ENCODE assay signal across 1 cellular context in the genomic region with DNA sequence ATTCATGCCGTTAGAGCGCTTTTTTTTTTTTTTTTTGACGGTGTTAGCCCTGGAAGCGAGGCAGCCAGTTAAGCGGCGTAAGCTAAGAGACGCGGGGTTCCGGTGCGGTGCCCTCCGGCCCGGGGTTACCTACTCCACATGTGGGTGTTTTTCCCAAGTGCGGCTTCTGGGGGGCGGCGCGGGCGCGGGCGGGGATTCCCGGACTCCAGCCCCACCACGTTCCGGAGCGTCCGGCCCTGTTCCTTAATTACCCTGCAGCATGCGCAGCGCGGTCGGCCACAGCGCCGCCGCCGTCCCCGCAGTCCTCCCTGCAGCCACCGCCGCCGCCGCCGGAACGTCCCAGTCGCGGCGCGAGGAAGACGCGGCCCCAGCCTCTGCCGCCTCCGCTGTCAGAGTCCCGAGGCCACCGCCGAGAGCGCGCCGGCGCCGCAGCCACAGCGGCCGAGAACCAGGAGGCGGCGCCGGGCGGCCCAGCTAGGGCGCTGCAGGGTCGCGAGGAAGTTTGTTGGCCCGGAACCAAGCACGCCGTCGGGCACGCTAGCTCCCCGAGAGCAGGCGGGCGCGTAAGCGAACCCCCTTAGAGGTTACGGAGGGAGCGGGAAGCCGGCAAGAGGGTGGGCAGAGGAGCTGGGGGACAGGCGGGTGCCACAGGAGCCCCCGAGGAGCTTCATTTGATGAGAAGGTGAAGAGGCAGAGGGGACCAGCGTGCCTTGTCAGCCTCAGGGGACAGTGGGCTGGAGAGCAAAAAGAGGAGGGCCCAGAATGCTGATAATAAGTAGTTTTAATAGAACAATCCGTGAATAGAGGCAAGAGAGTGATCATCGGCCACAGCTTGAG.
TF ChIP-seq lines count a peak whose summit lies in the region.

No MANE protein-coding gene starts in this region.

TF ChIP-seq in GM12878, 131 proteins besides CTCF, POLR2A, EP300 and RAD21 (continued from another document and continues in another):
- TF ChIP-seq, protein P1, sequence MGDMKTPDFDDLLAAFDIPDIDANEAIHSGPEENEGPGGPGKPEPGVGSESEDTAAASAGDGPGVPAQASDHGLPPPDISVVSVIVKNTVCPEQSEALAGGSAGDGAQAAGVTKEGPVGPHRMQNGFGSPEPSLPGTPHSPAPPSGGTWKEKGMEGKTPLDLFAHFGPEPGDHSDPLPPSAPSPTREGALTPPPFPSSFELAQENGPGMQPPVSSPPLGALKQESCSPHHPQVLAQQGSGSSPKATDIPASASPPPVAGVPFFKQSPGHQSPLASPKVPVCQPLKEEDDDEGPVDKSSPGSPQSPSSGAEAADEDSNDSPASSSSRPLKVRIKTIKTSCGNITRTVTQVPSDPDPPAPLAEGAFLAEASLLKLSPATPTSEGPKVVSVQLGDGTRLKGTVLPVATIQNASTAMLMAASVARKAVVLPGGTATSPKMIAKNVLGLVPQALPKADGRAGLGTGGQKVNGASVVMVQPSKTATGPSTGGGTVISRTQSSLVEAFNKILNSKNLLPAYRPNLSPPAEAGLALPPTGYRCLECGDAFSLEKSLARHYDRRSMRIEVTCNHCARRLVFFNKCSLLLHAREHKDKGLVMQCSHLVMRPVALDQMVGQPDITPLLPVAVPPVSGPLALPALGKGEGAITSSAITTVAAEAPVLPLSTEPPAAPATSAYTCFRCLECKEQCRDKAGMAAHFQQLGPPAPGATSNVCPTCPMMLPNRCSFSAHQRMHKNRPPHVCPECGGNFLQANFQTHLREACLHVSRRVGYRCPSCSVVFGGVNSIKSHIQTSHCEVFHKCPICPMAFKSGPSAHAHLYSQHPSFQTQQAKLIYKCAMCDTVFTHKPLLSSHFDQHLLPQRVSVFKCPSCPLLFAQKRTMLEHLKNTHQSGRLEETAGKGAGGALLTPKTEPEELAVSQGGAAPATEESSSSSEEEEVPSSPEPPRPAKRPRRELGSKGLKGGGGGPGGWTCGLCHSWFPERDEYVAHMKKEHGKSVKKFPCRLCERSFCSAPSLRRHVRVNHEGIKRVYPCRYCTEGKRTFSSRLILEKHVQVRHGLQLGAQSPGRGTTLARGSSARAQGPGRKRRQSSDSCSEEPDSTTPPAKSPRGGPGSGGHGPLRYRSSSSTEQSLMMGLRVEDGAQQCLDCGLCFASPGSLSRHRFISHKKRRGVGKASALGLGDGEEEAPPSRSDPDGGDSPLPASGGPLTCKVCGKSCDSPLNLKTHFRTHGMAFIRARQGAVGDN (IDR thresholded peaks at IDR 0.05), result peak; percentile 86
- TF ChIP-seq, protein P2, sequence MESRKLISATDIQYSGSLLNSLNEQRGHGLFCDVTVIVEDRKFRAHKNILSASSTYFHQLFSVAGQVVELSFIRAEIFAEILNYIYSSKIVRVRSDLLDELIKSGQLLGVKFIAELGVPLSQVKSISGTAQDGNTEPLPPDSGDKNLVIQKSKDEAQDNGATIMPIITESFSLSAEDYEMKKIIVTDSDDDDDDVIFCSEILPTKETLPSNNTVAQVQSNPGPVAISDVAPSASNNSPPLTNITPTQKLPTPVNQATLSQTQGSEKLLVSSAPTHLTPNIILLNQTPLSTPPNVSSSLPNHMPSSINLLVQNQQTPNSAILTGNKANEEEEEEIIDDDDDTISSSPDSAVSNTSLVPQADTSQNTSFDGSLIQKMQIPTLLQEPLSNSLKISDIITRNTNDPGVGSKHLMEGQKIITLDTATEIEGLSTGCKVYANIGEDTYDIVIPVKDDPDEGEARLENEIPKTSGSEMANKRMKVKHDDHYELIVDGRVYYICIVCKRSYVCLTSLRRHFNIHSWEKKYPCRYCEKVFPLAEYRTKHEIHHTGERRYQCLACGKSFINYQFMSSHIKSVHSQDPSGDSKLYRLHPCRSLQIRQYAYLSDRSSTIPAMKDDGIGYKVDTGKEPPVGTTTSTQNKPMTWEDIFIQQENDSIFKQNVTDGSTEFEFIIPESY (IDR thresholded peaks at IDR 0.05), result no peak
- TF ChIP-seq NBN (IDR thresholded peaks at IDR 0.05) (peak; percentile 50), DPF2 (IDR thresholded peaks at IDR 0.05) (peak; percentile 88), ESRRA (IDR thresholded peaks at IDR 0.05; ENCODE audit: low read length) (no peak), CBFB (IDR thresholded peaks at IDR 0.05; ENCODE audit: low read depth) (no peak), TBL1XR1 (IDR thresholded peaks at IDR 0.05; ENCODE audit: low read depth, low read length) (0 out of 2 replicates have a peak, but pooled peaks have one; percentile 15), HDGF (IDR thresholded peaks at IDR 0.05) (peak; percentile 69; the same call in 1 of the 2 replicates), ZNF217 (IDR thresholded peaks at IDR 0.05) (peak; percentile 71; the same call in 1 of the 2 replicates), RB1 (IDR thresholded peaks at IDR 0.05; ENCODE audit: borderline replicate concordance) (peak; percentile 52; the same call in 1 of the 2 replicates), TARDBP (IDR thresholded peaks at IDR 0.05; ENCODE audit: borderline replicate concordance) (no peak; the same call in 1 of the 2 replicates), CHD2 (IDR thresholded peaks at IDR 0.05; ENCODE audit: borderline replicate concordance, low read depth, low read length) (0 out of 2 replicates have a peak, but pooled peaks have one; percentile 14), MEF2A (IDR thresholded peaks at IDR 0.05; ENCODE audit: insufficient read depth, low read depth, low read length) (0 out of 2 replicates have a peak, but pooled peaks have one; percentile 49), GATAD2B (conservative IDR thresholded peaks at IDR 0.05; ENCODE audit: low read depth) (peak; percentile 90), HCFC1 (IDR thresholded peaks at IDR 0.05; ENCODE audit: low read length) (no peak), NFYA (IDR thresholded peaks at IDR 0.05; ENCODE audit: borderline replicate concordance, low read depth, low read length) (no peak), RUNX3 (IDR thresholded peaks at IDR 0.05; ENCODE audit: low read length) (peak; percentile 54), RELA (IDR thresholded peaks at IDR 0.05; ENCODE audit: borderline replicate concordance, partially characterized antibody) (peak; percentile 64), ZSCAN29 (IDR thresholded peaks at IDR 0.05) (peak; percentile 54; the same call in 1 of the 2 replicates), CREB1 (IDR thresholded peaks at IDR 0.05; ENCODE audit: low read depth) (peak; percentile 2; the same call in 1 of the 2 replicates), ZNF384 (IDR thresholded peaks at IDR 0.05; ENCODE audit: borderline replicate concordance, low read depth, low read length) (peak; percentile 61; the same call in 1 of the 2 replicates), POU2F2 (IDR thresholded peaks at IDR 0.05; ENCODE audit: borderline replicate concordance, low read depth, low read length) (0 out of 3 replicates have a peak, but pooled peaks have one; percentile 28), ZNF24 (IDR thresholded peaks at IDR 0.05) (0 out of 2 replicates have a peak, but pooled peaks have one; percentile 58), SIN3A (IDR thresholded peaks at IDR 0.05; ENCODE audit: low read depth, low read length) (peak; percentile 74; the same call in 1 of the 2 replicates), IKZF2 (IDR thresholded peaks at IDR 0.05) (peak in 1 of 2 experiments; percentile 15; a peak in 1 of 4 replicates), PAX5 (IDR thresholded peaks at IDR 0.05; ENCODE audit: borderline replicate concordance, low read depth, low read length) (peak; percentile 57; the same call in 1 of the 2 replicates), NR2F1 (conservative IDR thresholded peaks at IDR 0.05) (peak; percentile 82), YY1 (IDR thresholded peaks at IDR 0.05; ENCODE audit: low read depth, low read length) (peak; percentile 65), TCF3 (IDR thresholded peaks at IDR 0.05; ENCODE audit: borderline replicate concordance, insufficient read depth, low read depth, low read length) (0 out of 2 replicates have a peak, but pooled peaks have one; percentile 40), SMARCA5 (IDR thresholded peaks at IDR 0.05) (peak; percentile 95), MXI1 (IDR thresholded peaks at IDR 0.05; ENCODE audit: low read depth, low read length) (peak; percentile 85), KDM1A (IDR thresholded peaks at IDR 0.05; ENCODE audit: borderline replicate concordance) (no peak), RAD51 (IDR thresholded peaks at IDR 0.05) (no peak), SREBF1 (IDR thresholded peaks at IDR 0.05; ENCODE audit: low read length) (no peak), STAT3 (IDR thresholded peaks at IDR 0.05; ENCODE audit: low read depth, low read length) (no peak), FOXM1 (IDR thresholded peaks at IDR 0.05; ENCODE audit: low read depth, low read length) (no peak), TAF1 (IDR thresholded peaks at IDR 0.05; ENCODE audit: borderline replicate concordance, low read depth, low read length) (peak; percentile 60; the same call in 1 of the 2 replicates)
- TF ChIP-seq, protein P3, sequence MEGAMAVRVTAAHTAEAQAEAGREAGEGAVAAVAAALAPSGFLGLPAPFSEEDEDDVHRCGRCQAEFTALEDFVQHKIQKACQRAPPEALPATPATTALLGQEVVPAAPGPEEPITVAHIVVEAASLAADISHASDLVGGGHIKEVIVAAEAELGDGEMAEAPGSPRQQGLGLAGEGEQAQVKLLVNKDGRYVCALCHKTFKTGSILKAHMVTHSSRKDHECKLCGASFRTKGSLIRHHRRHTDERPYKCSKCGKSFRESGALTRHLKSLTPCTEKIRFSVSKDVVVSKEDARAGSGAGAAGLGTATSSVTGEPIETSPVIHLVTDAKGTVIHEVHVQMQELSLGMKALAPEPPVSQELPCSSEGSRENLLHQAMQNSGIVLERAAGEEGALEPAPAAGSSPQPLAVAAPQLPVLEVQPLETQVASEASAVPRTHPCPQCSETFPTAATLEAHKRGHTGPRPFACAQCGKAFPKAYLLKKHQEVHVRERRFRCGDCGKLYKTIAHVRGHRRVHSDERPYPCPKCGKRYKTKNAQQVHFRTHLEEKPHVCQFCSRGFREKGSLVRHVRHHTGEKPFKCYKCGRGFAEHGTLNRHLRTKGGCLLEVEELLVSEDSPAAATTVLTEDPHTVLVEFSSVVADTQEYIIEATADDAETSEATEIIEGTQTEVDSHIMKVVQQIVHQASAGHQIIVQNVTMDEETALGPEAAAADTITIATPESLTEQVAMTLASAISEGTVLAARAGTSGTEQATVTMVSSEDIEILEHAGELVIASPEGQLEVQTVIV (IDR thresholded peaks at IDR 0.05; ENCODE audit: borderline replicate concordance, partially characterized antibody), result no peak
- TF ChIP-seq, protein P4, sequence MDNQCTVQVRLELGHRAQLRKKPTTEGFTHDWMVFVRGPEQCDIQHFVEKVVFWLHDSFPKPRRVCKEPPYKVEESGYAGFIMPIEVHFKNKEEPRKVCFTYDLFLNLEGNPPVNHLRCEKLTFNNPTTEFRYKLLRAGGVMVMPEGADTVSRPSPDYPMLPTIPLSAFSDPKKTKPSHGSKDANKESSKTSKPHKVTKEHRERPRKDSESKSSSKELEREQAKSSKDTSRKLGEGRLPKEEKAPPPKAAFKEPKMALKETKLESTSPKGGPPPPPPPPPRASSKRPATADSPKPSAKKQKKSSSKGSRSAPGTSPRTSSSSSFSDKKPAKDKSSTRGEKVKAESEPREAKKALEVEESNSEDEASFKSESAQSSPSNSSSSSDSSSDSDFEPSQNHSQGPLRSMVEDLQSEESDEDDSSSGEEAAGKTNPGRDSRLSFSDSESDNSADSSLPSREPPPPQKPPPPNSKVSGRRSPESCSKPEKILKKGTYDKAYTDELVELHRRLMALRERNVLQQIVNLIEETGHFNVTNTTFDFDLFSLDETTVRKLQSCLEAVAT (IDR thresholded peaks at IDR 0.05), result no peak
- TF ChIP-seq, protein P5, sequence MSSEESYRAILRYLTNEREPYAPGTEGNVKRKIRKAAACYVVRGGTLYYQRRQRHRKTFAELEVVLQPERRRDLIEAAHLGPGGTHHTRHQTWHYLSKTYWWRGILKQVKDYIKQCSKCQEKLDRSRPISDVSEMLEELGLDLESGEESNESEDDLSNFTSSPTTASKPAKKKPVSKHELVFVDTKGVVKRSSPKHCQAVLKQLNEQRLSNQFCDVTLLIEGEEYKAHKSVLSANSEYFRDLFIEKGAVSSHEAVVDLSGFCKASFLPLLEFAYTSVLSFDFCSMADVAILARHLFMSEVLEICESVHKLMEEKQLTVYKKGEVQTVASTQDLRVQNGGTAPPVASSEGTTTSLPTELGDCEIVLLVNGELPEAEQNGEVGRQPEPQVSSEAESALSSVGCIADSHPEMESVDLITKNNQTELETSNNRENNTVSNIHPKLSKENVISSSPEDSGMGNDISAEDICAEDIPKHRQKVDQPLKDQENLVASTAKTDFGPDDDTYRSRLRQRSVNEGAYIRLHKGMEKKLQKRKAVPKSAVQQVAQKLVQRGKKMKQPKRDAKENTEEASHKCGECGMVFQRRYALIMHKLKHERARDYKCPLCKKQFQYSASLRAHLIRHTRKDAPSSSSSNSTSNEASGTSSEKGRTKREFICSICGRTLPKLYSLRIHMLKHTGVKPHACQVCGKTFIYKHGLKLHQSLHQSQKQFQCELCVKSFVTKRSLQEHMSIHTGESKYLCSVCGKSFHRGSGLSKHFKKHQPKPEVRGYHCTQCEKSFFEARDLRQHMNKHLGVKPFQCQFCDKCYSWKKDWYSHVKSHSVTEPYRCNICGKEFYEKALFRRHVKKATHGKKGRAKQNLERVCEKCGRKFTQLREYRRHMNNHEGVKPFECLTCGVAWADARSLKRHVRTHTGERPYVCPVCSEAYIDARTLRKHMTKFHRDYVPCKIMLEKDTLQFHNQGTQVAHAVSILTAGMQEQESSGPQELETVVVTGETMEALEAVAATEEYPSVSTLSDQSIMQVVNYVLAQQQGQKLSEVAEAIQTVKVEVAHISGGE (CRISPR knock-in tag; IDR thresholded peaks at IDR 0.05), result no peak
- TF ChIP-seq, protein P6, sequence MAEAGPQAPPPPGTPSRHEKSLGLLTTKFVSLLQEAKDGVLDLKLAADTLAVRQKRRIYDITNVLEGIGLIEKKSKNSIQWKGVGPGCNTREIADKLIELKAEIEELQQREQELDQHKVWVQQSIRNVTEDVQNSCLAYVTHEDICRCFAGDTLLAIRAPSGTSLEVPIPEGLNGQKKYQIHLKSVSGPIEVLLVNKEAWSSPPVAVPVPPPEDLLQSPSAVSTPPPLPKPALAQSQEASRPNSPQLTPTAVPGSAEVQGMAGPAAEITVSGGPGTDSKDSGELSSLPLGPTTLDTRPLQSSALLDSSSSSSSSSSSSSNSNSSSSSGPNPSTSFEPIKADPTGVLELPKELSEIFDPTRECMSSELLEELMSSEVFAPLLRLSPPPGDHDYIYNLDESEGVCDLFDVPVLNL (IDR thresholded peaks at IDR 0.05; ENCODE audit: low read depth, low read length), result peak; percentile 33; the same call in 1 of the 2 replicates
- TF ChIP-seq, protein P7, sequence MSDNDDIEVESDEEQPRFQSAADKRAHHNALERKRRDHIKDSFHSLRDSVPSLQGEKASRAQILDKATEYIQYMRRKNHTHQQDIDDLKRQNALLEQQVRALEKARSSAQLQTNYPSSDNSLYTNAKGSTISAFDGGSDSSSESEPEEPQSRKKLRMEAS (IDR thresholded peaks at IDR 0.05; ENCODE audit: low read depth, low read length), result peak; percentile 50; the same call in 1 of the 2 replicates
- TF ChIP-seq, protein P8, sequence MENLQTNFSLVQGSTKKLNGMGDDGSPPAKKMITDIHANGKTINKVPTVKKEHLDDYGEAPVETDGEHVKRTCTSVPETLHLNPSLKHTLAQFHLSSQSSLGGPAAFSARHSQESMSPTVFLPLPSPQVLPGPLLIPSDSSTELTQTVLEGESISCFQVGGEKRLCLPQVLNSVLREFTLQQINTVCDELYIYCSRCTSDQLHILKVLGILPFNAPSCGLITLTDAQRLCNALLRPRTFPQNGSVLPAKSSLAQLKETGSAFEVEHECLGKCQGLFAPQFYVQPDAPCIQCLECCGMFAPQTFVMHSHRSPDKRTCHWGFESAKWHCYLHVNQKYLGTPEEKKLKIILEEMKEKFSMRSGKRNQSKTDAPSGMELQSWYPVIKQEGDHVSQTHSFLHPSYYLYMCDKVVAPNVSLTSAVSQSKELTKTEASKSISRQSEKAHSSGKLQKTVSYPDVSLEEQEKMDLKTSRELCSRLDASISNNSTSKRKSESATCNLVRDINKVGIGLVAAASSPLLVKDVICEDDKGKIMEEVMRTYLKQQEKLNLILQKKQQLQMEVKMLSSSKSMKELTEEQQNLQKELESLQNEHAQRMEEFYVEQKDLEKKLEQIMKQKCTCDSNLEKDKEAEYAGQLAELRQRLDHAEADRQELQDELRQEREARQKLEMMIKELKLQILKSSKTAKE (IDR thresholded peaks at IDR 0.05; ENCODE audit: low read depth, poor library complexity, severe bottlenecking), result no peak
